Comparison of ENCODE assay signal across 10 cellular contexts in genomic region chr22:42317691-42318547, GRCh38. TPM values are rescaled to one million over a fixed set of nuclear protein-coding genes. Genes with fewer than 3 reads are reported as not detected.
DNase-seq lines count a peak whose midpoint lies in the region; ATAC-seq and TF ChIP-seq lines count a peak whose summit lies in the region.
"Had no signal": no experiment of that assay in that cellular context is flagged by ENCODE, and none has a peak within 500 bp of the region (broad histone marks: within the 10 kb centered on the region; RNA-seq: fewer than 3 reads in every experiment).

No MANE protein-coding gene starts in this region.

- no peak for ATAC-seq in GM18520 (IDR thresholded peaks at IDR 0.05; ENCODE audit: unreplicated experiment)
- ATAC-seq in T-cell (replicated peaks in 1 of 4) = no peak
- no peak for ATAC-seq in HG03354 (IDR thresholded peaks at IDR 0.05; ENCODE audit: poor library complexity, severe bottlenecking, unreplicated experiment)
- ATAC-seq: HepG2 had no signal

- no peaks in the 10 kb centered on the region for H3K36me3 ChIP-seq in H7 (replicated peaks; ENCODE audit: control insufficient read depth, insufficient read depth, low read length)
- H3K36me3 ChIP-seq in prostate gland = no peaks in the 10 kb centered on the region

- 48% methylated on average over 25 of the region's 25 CpGs for WGBS in prostate gland

- H3K36me3 Mint-ChIP-seq in T-cell = peaks cover 5% of the 10 kb centered on the region

- no peak overlapping the region for H3K4me3 Mint-ChIP-seq in T-cell

- H3K27ac ChIP-seq in dorsolateral prefrontal cortex (peak overlapping the region in 53 of 59 donors; percentile 13 to 89 (median 70)), prostate gland (peak overlapping the region; percentile 24 to 48)

- no peaks in the 10 kb centered on the region for H3K27me3 Mint-ChIP-seq in T-cell

- H3K27ac Mint-ChIP-seq in T-cell = peak overlapping the region in 1 of 2 donors; percentile 88

- intact Hi-C loops in dorsolateral prefrontal cortex (cut with DNase I) (no loop called here), prostate gland (cut with DNase I) (no loop called here)

- CTCF ChIA-PET in T-cell (lab: Charles Lee) = no interaction called here

- H3K4me1 Mint-ChIP-seq in T-cell = peaks cover 38 to 41% (median 40%) of the 10 kb centered on the region in 3 donors

- peak; percentile 88 for DNase-seq in H7
- DNase-seq in NCI-H2196 (lab: John Stamatoyannopoulos, UW; ENCODE audit: unreplicated experiment) = peak; percentile 73
- peak; percentile 28 to 87 (median 74) for DNase-seq in dorsolateral prefrontal cortex
- DNase-seq in prostate gland (ENCODE audit: low spot score) = peak; percentile 73
- DNase-seq in activated CD4-positive, alpha-beta T cell treated with anti-CD3 and anti-CD28 coated beads, Interleukin-2, amount 50 U/mL, for 4 hours = no peak
- DNase-seq in T-cell = no peak
- DNase-seq: RPMI8226 had no signal

- TF ChIP-seq CTCF in dorsolateral prefrontal cortex (IDR thresholded peaks at IDR 0.05 in 54 of 56, conservative IDR thresholded peaks at IDR 0.05 in 2 of 56; ENCODE audit: low read depth in 1 of 56, partially characterized antibody in 56 of 56) (no peak), prostate gland (IDR thresholded peaks at IDR 0.05) (no peak)

- no peaks in the 10 kb centered on the region for H3K9me3 Mint-ChIP-seq in T-cell

- H3K4me1 ChIP-seq in prostate gland (replicated peaks) = peaks cover 8% of the 10 kb centered on the region

- no peak overlapping the region for H3K4me3 ChIP-seq in H7 (ENCODE audit: insufficient read depth, low read depth, low read length)
- peak overlapping the region in 43 of 59 donors; percentile 1 to 48 (median 31) for H3K4me3 ChIP-seq in dorsolateral prefrontal cortex
- no peak overlapping the region for H3K4me3 ChIP-seq in prostate gland

- POLR2A ChIA-PET in T-cell (lab: Charles Lee) = no interaction called here

- H3K27me3 ChIP-seq in H7 (ENCODE audit: control insufficient read depth, insufficient read depth, low read length) = no peaks in the 10 kb centered on the region
- H3K27me3 ChIP-seq in dorsolateral prefrontal cortex = no peaks in the 10 kb centered on the region
- no peaks in the 10 kb centered on the region for H3K27me3 ChIP-seq in prostate gland (replicated peaks; ENCODE audit: insufficient read depth)

- H3K9me3 ChIP-seq in prostate gland = no peaks in the 10 kb centered on the region

- no peak for TF ChIP-seq POLR2A in prostate gland (IDR thresholded peaks at IDR 0.05)

RNA-seq across cellular contexts. Expression of gene TCF20, which starts 47.5 kb away (rescaled TPM):
- total RNA-seq in H7 (2014; rRNA removed; shearing (Covaris generic)) = 39.8 and 56.4 TPM in 2 replicates
- 10 to 100 TPM; 46.9 to 80.5 (median 64.3) TPM for total RNA-seq in dorsolateral prefrontal cortex
- 10 to 100 TPM; 43.9 to 47.3 TPM for total RNA-seq in prostate gland
- total RNA-seq in T-cell = 10 to 100 TPM; 84.2 to 98.8 (median 88.5) TPM

Comparison
In these comparisons a context has a peak if more than half of its experiments do, and no peak if none do; other contexts are left out.
1. DNase-seq: peak in H7 (single experiment), NCI-H2196 (single experiment), dorsolateral prefrontal cortex (10 of 10) and prostate gland (single experiment); none in activated CD4-positive, alpha-beta T cell treated with anti-CD3 and anti-CD28 coated beads, Interleukin-2, amount 50 U/mL, for 4 hours (0 of 2) and T-cell (0 of 34).
2. H3K4me3 ChIP-seq: peak in dorsolateral prefrontal cortex (43 of 59); none in H7 (single experiment) and prostate gland (0 of 2).